Comparison of ENCODE assay signal across 9 cellular contexts in genomic region chr11:96267001-96267489, GRCh38.
A peak's percentile ranks its signal among the peaks of the same experiment; 100 is the strongest.
DNase-seq lines count a peak whose midpoint lies in the region; ATAC-seq and TF ChIP-seq lines count a peak whose summit lies in the region.
"Had no signal": no experiment of that assay in that cellular context is flagged by ENCODE, and none has a peak within 500 bp of the region (broad histone marks: within the 10 kb centered on the region; RNA-seq: fewer than 3 reads in every experiment).

No MANE protein-coding gene starts in this region.

- H3K27me3 Mint-ChIP-seq in activated naive CD8-positive, alpha-beta T cell treated with anti-CD3 and anti-CD28 coated beads, Interleukin-2, amount 50 U/mL, for 24 hours = no peaks in the 10 kb centered on the region
- H3K27me3 Mint-ChIP-seq in naive B cell = no peaks in the 10 kb centered on the region

- H3K4me3 Mint-ChIP-seq in activated naive CD8-positive, alpha-beta T cell treated with anti-CD3 and anti-CD28 coated beads, Interleukin-2, amount 50 U/mL, for 24 hours = peak overlapping the region; percentile 54
- peak overlapping the region; percentile 56 to 87 (median 78) for H3K4me3 Mint-ChIP-seq in naive B cell
- H3K4me3 Mint-ChIP-seq: H9 had no signal

- peak; percentile 45 for DNase-seq in AG10803 (ENCODE audit: low read depth)
- DNase-seq in activated naive CD8-positive, alpha-beta T cell treated with anti-CD3 and anti-CD28 coated beads, Interleukin-2, amount 50 U/mL, for 24 hours = no peak
- DNase-seq in naive B cell = no peak
- no peak for DNase-seq in NCI-H524 treated with DMSO at 0.1 percent for 48 hours (lab: John Stamatoyannopoulos, UW)
- no peak for DNase-seq in epidermal melanocyte (ENCODE audit: insufficient read length, low spot score)
- DNase-seq in NCI-H1105 treated with DMSO at 0.1 percent for 48 hours (lab: John Stamatoyannopoulos, UW) = no peak
- no peak for DNase-seq in DMS53 (lab: John Stamatoyannopoulos, UW)
- DNase-seq: H9 had no signal

- ATAC-seq in GM21723 (IDR thresholded peaks at IDR 0.05; ENCODE audit: unreplicated experiment) (peak; percentile 1), naive B cell (ENCODE audit: low read depth in 2 of 2) (peak in 1 of 2 donors; percentile 1)
- no peak for ATAC-seq in activated naive CD8-positive, alpha-beta T cell treated with anti-CD3 and anti-CD28 coated beads, Interleukin-2, amount 50 U/mL, for 24 hours

- peaks cover 29% of the 10 kb centered on the region for H3K9me3 Mint-ChIP-seq in activated naive CD8-positive, alpha-beta T cell treated with anti-CD3 and anti-CD28 coated beads, Interleukin-2, amount 50 U/mL, for 24 hours
- peaks cover 0 to 13% (median 0%) of the 10 kb centered on the region in 7 donors for H3K9me3 Mint-ChIP-seq in naive B cell

- H3K4me3 ChIP-seq in AG10803 (ENCODE audit: low read length) = no peak overlapping the region

- peak overlapping the region; percentile 70 for H3K27ac Mint-ChIP-seq in activated naive CD8-positive, alpha-beta T cell treated with anti-CD3 and anti-CD28 coated beads, Interleukin-2, amount 50 U/mL, for 24 hours
- H3K27ac Mint-ChIP-seq in naive B cell = peak overlapping the region; percentile 86 to 96 (median 93)

- no peak for TF ChIP-seq CTCF in AG10803 (conservative IDR thresholded peaks at IDR 0.05; ENCODE audit: low read length)

- H3K36me3 Mint-ChIP-seq in activated naive CD8-positive, alpha-beta T cell treated with anti-CD3 and anti-CD28 coated beads, Interleukin-2, amount 50 U/mL, for 24 hours (ENCODE audit: low read depth) = peaks cover 53% of the 10 kb centered on the region
- H3K36me3 Mint-ChIP-seq in naive B cell = peaks cover 19 to 22% of the 10 kb centered on the region in 2 donors

- peaks cover 80% of the 10 kb centered on the region for H3K4me1 Mint-ChIP-seq in activated naive CD8-positive, alpha-beta T cell treated with anti-CD3 and anti-CD28 coated beads, Interleukin-2, amount 50 U/mL, for 24 hours
- H3K4me1 Mint-ChIP-seq in naive B cell = peaks cover 48 to 71% (median 57%) of the 10 kb centered on the region in 3 donors
